Comparison of ENCODE assay signal across 8 cellular contexts in the genomic region with DNA sequence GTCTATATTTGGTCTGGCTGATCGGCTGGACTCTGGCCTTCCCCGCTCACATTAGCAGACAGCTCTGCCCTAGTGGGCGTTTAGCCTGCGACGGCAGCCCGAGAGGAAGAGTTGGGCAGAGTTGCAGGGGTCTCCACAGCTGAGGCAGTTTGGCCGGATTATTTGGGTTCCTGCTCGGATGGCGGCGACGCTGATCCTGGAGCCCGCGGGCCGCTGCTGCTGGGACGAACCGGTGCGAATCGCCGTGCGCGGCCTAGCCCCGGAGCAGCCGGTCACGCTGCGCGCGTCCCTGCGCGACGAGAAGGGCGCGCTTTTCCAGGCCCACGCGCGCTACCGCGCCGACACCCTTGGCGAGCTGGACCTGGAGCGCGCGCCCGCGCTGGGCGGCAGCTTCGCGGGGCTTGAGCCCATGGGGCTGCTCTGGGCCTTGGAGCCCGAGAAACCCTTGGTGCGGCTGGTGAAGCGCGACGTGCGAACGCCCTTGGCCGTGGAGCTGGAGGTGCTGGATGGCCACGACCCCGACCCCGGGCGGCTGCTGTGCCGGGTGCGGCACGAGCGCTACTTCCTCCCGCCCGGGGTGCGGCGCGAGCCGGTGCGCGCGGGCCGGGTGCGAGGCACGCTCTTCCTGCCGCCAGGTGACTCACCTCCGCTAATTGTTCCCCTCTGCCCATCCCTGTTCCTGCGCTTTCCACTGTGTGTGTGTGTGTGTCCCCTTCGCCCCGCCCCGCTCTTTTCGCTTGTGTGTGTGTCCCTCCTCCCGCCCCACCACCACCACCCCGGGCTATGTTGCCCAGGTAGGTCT. TPM values are rescaled to one million over a fixed set of nuclear protein-coding genes. Genes with fewer than 3 reads are reported as not detected.
DNase-seq lines count a peak whose midpoint lies in the region; ATAC-seq and TF ChIP-seq lines count a peak whose summit lies in the region.
"Not testable (repeated sequence)": the region's sequence is repeated elsewhere in the genome, so short reads cannot be mapped to it uniquely, and the experiment has no call there.

No MANE protein-coding gene starts in this region.

- not testable (repeated sequence) for H3K27me3 ChIP-seq in BE2C; OCI-LY3 (ENCODE audit: low read depth, low read length); iPS-15b (ENCODE audit: control insufficient read depth, insufficient read depth, low read length)

- H3K4me1 Mint-ChIP-seq in effector memory CD8-positive, alpha-beta T cell (ENCODE audit: low read depth in 2 of 2); natural killer cell: not testable (repeated sequence)

- not testable (repeated sequence) for H3K4me1 ChIP-seq in BE2C; OCI-LY3 (ENCODE audit: low read length); iPS-15b (ENCODE audit: control insufficient read depth, insufficient read depth, low read length)

- peak; percentile 31 for ATAC-seq in effector memory CD8-positive, alpha-beta T cell (replicated peaks)
- ATAC-seq in natural killer cell = peak; percentile 29 to 40 (median 30)

- not testable (repeated sequence) for H3K36me3 ChIP-seq in BE2C; OCI-LY3 (replicated peaks; ENCODE audit: low read depth, low read length); iPS-15b (ENCODE audit: control insufficient read depth, insufficient read depth, low read length)

- TF ChIP-seq CTCF in BE2C (IDR thresholded peaks at IDR 0.05; ENCODE audit: low read depth, low read length); OCI-LY3 (IDR thresholded peaks at IDR 0.05; ENCODE audit: low read depth, low read length); natural killer cell (IDR thresholded peaks at IDR 0.05): not testable (repeated sequence)

- H3K9ac ChIP-seq in OCI-LY3 (ENCODE audit: low read length) = peak overlapping the region; percentile 52; the same call in 1 of the 2 replicates
- peak overlapping the region; percentile 37 for H3K9ac ChIP-seq in iPS-15b (ENCODE audit: low read depth, low read length)

- H3K36me3 Mint-ChIP-seq in effector memory CD8-positive, alpha-beta T cell (ENCODE audit: insufficient read depth); natural killer cell: not testable (repeated sequence)

- not testable (repeated sequence) for H3K27me3 Mint-ChIP-seq in effector memory CD8-positive, alpha-beta T cell; natural killer cell (ENCODE audit: low read depth in 2 of 2)

- H3K4me3 Mint-ChIP-seq in effector memory CD8-positive, alpha-beta T cell = peak overlapping the region; percentile 43 to 55
- H3K4me3 Mint-ChIP-seq in natural killer cell = not testable (repeated sequence)

- peak overlapping the region; percentile 69; the same call in 1 of the 2 replicates for H2AFZ ChIP-seq in OCI-LY3 (ENCODE audit: low read depth, low read length)

- H3K4me3 ChIP-seq in BE2C (ENCODE audit: low read depth, low read length) = peak overlapping the region; percentile 33
- peak overlapping the region; percentile 77 for H3K4me3 ChIP-seq in OCI-LY3 (ENCODE audit: low read length)
- H3K4me3 ChIP-seq in iPS-15b (ENCODE audit: low read depth, low read length) = peak overlapping the region; percentile 69

- DNase-seq in BE2C (peak; percentile 14), HK-2 (ENCODE audit: unreplicated experiment) (peak; percentile 55)
- DNase-seq in activated T-cell treated with anti-CD3 and anti-CD28 coated beads, Interleukin-2, amount 50 U/mL, for 48 hours = peak; percentile 46 to 60
- DNase-seq in effector memory CD8-positive, alpha-beta T cell; natural killer cell: not testable (repeated sequence)
- peak in 2 of 3 experiments; percentile 8 to 18 for DNase-seq in stimulated activated CD4-positive, alpha-beta T cell treated with anti-CD3 and anti-CD28 coated beads, TNF-alpha, amount 100 ng/mL, for 4 hours (ENCODE audit: low read depth in 3 of 3)

- not testable (repeated sequence) for H3K9me3 Mint-ChIP-seq in effector memory CD8-positive, alpha-beta T cell; natural killer cell

- H3K27ac ChIP-seq in OCI-LY3 (ENCODE audit: low read length) = not testable (repeated sequence)

- not testable (repeated sequence) for H3K79me2 ChIP-seq in OCI-LY3 (ENCODE audit: low read length)

- intact Hi-C loops in natural killer cell (cut with micrococcal nuclease) = not testable (repeated sequence)

- not testable (repeated sequence) for H4K20me1 ChIP-seq in OCI-LY3 (ENCODE audit: insufficient read depth, low read length)

- peak overlapping the region; percentile 68 for H3K4me2 ChIP-seq in OCI-LY3 (ENCODE audit: low read length)

- H3K27ac Mint-ChIP-seq in effector memory CD8-positive, alpha-beta T cell; natural killer cell: not testable (repeated sequence)

- H3K9me3 ChIP-seq in BE2C; OCI-LY3 (ENCODE audit: insufficient read depth, low read length); iPS-15b (ENCODE audit: control insufficient read depth, insufficient read depth, low read length): not testable (repeated sequence)

RNA-seq across cellular contexts. Expression of a gene that starts 0.5 kb away (rescaled TPM):
- polyA plus RNA-seq in BE2C (2012; ENCODE audit: insufficient read depth, insufficient read length, low read depth) = 15.2 TPM
- 1 to 10 TPM; 3.3 to 4.4 (median 3.6) TPM for total RNA-seq in natural killer cell

RNA-seq across cellular contexts. Expression of a gene that starts 21.3 kb away (rescaled TPM):
- 0.63 TPM for polyA plus RNA-seq in BE2C (2012; ENCODE audit: insufficient read depth, insufficient read length, low read depth)
- total RNA-seq in natural killer cell = under 1 TPM in 1 of 3 donors, not detected in 2; 0.54 TPM

RNA-seq across cellular contexts. Expression of a gene that starts 31.6 kb away (rescaled TPM):
- polyA plus RNA-seq in BE2C (2012; ENCODE audit: insufficient read depth, insufficient read length, low read depth) = 86.8 TPM
- 10 to 100 TPM; 16.3 to 19.2 (median 17.4) TPM for total RNA-seq in natural killer cell

RNA-seq across cellular contexts. Expression of a gene that starts 46.7 kb away (rescaled TPM):
- 17.7 TPM for polyA plus RNA-seq in BE2C (2012; ENCODE audit: insufficient read depth, insufficient read length, low read depth)
- 10 to 100 TPM; 18.1 to 25.4 (median 22.7) TPM for total RNA-seq in natural killer cell

RNA-seq across cellular contexts. Expression of a gene that starts 54.2 kb away (rescaled TPM):
- 0.37 TPM for polyA plus RNA-seq in BE2C (2012; ENCODE audit: insufficient read depth, insufficient read length, low read depth)
- total RNA-seq in natural killer cell = 1 to 10 TPM; 2.3 to 3.0 (median 2.6) TPM
